Comparison of ENCODE assay signal across 1 cellular context in genomic region chr5:112958774-112959088, GRCh38.
TF ChIP-seq lines count a peak whose summit lies in the region.

No MANE protein-coding gene starts in this region.

TF ChIP-seq in GM23338, 12 proteins besides CTCF, POLR2A, EP300 and RAD21 (continued from another document):
- TF ChIP-seq JUNB (IDR thresholded peaks at IDR 0.05; ENCODE audit: unreplicated experiment) = no peak
- TF ChIP-seq CREB1 (CRISPR knock-in tag; IDR thresholded peaks at IDR 0.05; ENCODE audit: low read depth) = no peak
- no peak for TF ChIP-seq NANOG (IDR thresholded peaks at IDR 0.05; ENCODE audit: borderline replicate concordance)
- TF ChIP-seq ZNF462 (CRISPR knock-in tag; IDR thresholded peaks at IDR 0.05) = no peak
- TF ChIP-seq REST (IDR thresholded peaks at IDR 0.05; ENCODE audit: unreplicated experiment) = no peak
- no peak for TF ChIP-seq ZNF331 (CRISPR knock-in tag; IDR thresholded peaks at IDR 0.05; ENCODE audit: low read depth)
- no peak for TF ChIP-seq STAT1 (IDR thresholded peaks at IDR 0.05; ENCODE audit: unreplicated experiment)
- TF ChIP-seq ETS1 (IDR thresholded peaks at IDR 0.05) = no peak
TF ChIP-seq in GM23338: peak in this region for 0.
